ENCODE assay signal across 8 cellular contexts in the genomic region with DNA sequence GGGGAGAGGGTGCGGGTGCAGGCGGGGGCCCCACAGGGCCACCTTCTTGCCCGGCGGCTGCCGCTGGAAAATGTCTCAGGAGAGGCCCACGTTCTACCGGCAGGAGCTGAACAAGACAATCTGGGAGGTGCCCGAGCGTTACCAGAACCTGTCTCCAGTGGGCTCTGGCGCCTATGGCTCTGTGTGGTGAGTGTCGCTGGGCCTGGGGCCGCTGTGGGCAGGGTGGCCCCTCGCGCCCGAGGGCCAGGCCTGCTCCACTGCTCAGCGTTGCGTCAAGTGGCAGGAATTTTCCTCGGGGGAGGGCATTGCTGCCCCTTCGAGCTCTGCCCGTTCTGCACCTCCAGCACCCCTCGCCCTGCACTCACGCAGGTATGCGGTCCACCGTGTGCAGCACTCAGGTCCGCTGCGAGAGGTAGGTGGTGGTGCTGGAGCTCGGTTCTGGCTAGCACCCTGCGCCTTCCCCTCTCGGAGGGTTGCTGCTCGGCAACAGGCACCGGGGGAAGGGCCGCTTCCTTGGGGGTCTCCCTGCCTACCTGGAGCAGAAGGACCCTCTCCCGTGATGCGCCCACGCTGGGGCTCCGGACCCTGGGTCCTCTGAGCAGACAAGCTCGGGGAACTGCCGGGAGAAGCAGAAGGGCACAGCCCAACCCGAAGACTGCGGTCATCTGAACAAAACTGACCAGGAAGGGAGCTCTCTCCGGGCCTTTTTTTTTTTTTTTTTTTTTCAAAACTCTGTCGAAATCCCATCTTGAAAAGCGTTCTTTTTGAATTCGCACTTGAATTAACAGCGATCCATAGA. TPM values are rescaled to one million over a fixed set of nuclear protein-coding genes. Genes with fewer than 3 reads are reported as not detected.
DNase-seq lines count a peak whose midpoint lies in the region; ATAC-seq lines count a peak whose summit lies in the region.

No MANE protein-coding gene starts in this region.

- peaks cover 4% of the 10 kb centered on the region for H3K9me3 Mint-ChIP-seq in activated CD4-positive, alpha-beta T cell treated with anti-CD3 and anti-CD28 coated beads, Interleukin-2, amount 10 ng/mL, durations not matched to agents 24 days and 14 days

- peak overlapping the region; percentile 85 for H4K8ac ChIP-seq in mesenchymal stem cell (ENCODE audit: low read length)

- peak overlapping the region; percentile 97 for H3K9ac ChIP-seq in mesenchymal stem cell (ENCODE audit: low read length)

- H3K27ac Mint-ChIP-seq in activated CD4-positive, alpha-beta T cell treated with anti-CD3 and anti-CD28 coated beads, Interleukin-2, amount 10 ng/mL, durations not matched to agents 24 days and 14 days: peak overlapping the region; percentile 91

- H3K36me3 Mint-ChIP-seq in activated CD4-positive, alpha-beta T cell treated with anti-CD3 and anti-CD28 coated beads, Interleukin-2, amount 10 ng/mL, durations not matched to agents 24 days and 14 days (ENCODE audit: low read depth): peaks cover 15% of the 10 kb centered on the region

- peak overlapping the region; percentile 57 for H2BK15ac ChIP-seq in mesenchymal stem cell (ENCODE audit: low read depth, poor library complexity, severe bottlenecking)

- H2AK5ac ChIP-seq in mesenchymal stem cell (ENCODE audit: low read length, severe bottlenecking): no peak overlapping the region

- H3K18ac ChIP-seq in mesenchymal stem cell (ENCODE audit: low read depth in 1 of 2, low read length in 2 of 2): peak overlapping the region; percentile 91 to 94

- DNase-seq in DMS79 (lab: John Stamatoyannopoulos, UW) (peak; percentile 9), mesenchymal stem cell (peak; percentile 48), SKM-1 (lab: John Stamatoyannopoulos, UW; ENCODE audit: unreplicated experiment) (no peak)
- no peak for DNase-seq in Jurkat, Clone E6-1 (ENCODE audit: low read depth, low spot score)
- DNase-seq in activated CD4-positive, alpha-beta T cell treated with anti-CD3 and anti-CD28 coated beads, Interleukin-2, amount 10 ng/mL, durations not matched to agents 24 days and 14 days: peak; percentile 77
- peak; percentile 23 for DNase-seq in effector CD8-positive, alpha-beta T cell (lab: John Stamatoyannopoulos, UW)
- DNase-seq in stimulated activated CD8-positive, alpha-beta memory T cell treated with anti-CD3 and anti-CD28 coated beads, Interleukin-12 subunit alpha, Interleukin-12 subunit beta, amount 100 ng/mL, for 4 hours (ENCODE audit: low read depth): peak; percentile 22

- WGBS in mesenchymal stem cell: under 1% methylated on average over 36 of the region's 45 CpGs

- no peaks in the 10 kb centered on the region for H3K9me3 ChIP-seq in mesenchymal stem cell (ENCODE audit: control insufficient read depth, low read length)

- peak overlapping the region in 1 of 2 experiments; percentile 98 for H3K23ac ChIP-seq in mesenchymal stem cell (ENCODE audit: low read length in 2 of 2)

- peak overlapping the region in 1 of 2 experiments; percentile 70 for H2BK12ac ChIP-seq in mesenchymal stem cell (ENCODE audit: low read length in 2 of 2)

- peaks cover 5% of the 10 kb centered on the region for H3K4me1 ChIP-seq in mesenchymal stem cell (ENCODE audit: control insufficient read depth, insufficient read depth, low read depth, low read length)

- H4K91ac ChIP-seq in mesenchymal stem cell (ENCODE audit: low read length): peak overlapping the region; percentile 95

- peak overlapping the region; percentile 33 for H2AFZ ChIP-seq in mesenchymal stem cell (ENCODE audit: low read depth, low read length)

- peak overlapping the region; percentile 75 for H3K27ac ChIP-seq in mesenchymal stem cell (ENCODE audit: low read length, poor library complexity, severe bottlenecking)

- ATAC-seq in GM21576 (IDR thresholded peaks at IDR 0.05; ENCODE audit: unreplicated experiment): peak; percentile 26

- H3K4me2 ChIP-seq in mesenchymal stem cell (ENCODE audit: low read length, poor library complexity, severe bottlenecking): peak overlapping the region; percentile 81

- H2BK5ac ChIP-seq in mesenchymal stem cell (ENCODE audit: low read depth, low read length, poor library complexity, severe bottlenecking): peak overlapping the region; percentile 77

- H3K4me3 ChIP-seq in Jurkat, Clone E6-1 (ENCODE audit: low read length): peak overlapping the region; percentile 98
- H3K4me3 ChIP-seq in mesenchymal stem cell (ENCODE audit: insufficient read depth in 1 of 2, low read depth in 1 of 2, low read length in 2 of 2): peak overlapping the region; percentile 91 to 99

- H3K36me3 ChIP-seq in mesenchymal stem cell (ENCODE audit: control insufficient read depth in 1 of 2, insufficient read depth in 2 of 2, low read depth in 1 of 2, low read length in 2 of 2): no peaks in the 10 kb centered on the region

- H3K27me3 Mint-ChIP-seq in activated CD4-positive, alpha-beta T cell treated with anti-CD3 and anti-CD28 coated beads, Interleukin-2, amount 10 ng/mL, durations not matched to agents 24 days and 14 days: peaks cover 23% of the 10 kb centered on the region

- intact Hi-C loops in activated CD4-positive, alpha-beta T cell treated with anti-CD3 and anti-CD28 coated beads, Interleukin-2, amount 10 ng/mL, durations not matched to agents 24 days and 14 days (cut with micrococcal nuclease): loop anchor here (5.0 kb wide), 1 partner anchor 334 kb away; no protein-coding TSS in a partner anchor

- H3K4me3 Mint-ChIP-seq in activated CD4-positive, alpha-beta T cell treated with anti-CD3 and anti-CD28 coated beads, Interleukin-2, amount 10 ng/mL, durations not matched to agents 24 days and 14 days: peak overlapping the region; percentile 89

- peaks cover 40% of the 10 kb centered on the region for H3K4me1 Mint-ChIP-seq in activated CD4-positive, alpha-beta T cell treated with anti-CD3 and anti-CD28 coated beads, Interleukin-2, amount 10 ng/mL, durations not matched to agents 24 days and 14 days

- H3K79me1 ChIP-seq in mesenchymal stem cell (replicated peaks; ENCODE audit: low read length, poor library complexity, severe bottlenecking): no peaks in the 10 kb centered on the region

- H3K14ac ChIP-seq in mesenchymal stem cell (ENCODE audit: low read length in 2 of 2): peak overlapping the region; percentile 43 to 97

- peak overlapping the region; percentile 92 to 97 for H3K4ac ChIP-seq in mesenchymal stem cell (ENCODE audit: low read depth in 1 of 2, low read length in 2 of 2)

- no peaks in the 10 kb centered on the region for H3K27me3 ChIP-seq in mesenchymal stem cell (ENCODE audit: control insufficient read depth in 1 of 2, insufficient read depth in 1 of 2, low read length in 2 of 2)

- H2BK120ac ChIP-seq in mesenchymal stem cell (ENCODE audit: low read depth, low read length): peak overlapping the region; percentile 21

RNA-seq across cellular contexts. Expression of a gene that starts 0.7 kb away (rescaled TPM):
- polyA plus RNA-seq in Jurkat, Clone E6-1 (2012; ENCODE audit: insufficient read depth, insufficient read length): 81.2 TPM
- total RNA-seq in activated CD4-positive, alpha-beta T cell treated with anti-CD3 and anti-CD28 coated beads, Interleukin-2, amount 10 ng/mL, durations not matched to agents 24 days and 14 days: 40.9 and 42.5 TPM in 2 replicates
- polyA plus RNA-seq in mesenchymal stem cell (2013, experiment 1 of 2): 22.9 TPM
- polyA plus RNA-seq in mesenchymal stem cell (2013, experiment 2 of 2): 23.1 TPM

RNA-seq across cellular contexts. Expression of a gene that starts 3.8 kb away (rescaled TPM):
- not detected for polyA plus RNA-seq in Jurkat, Clone E6-1 (2012; ENCODE audit: insufficient read depth, insufficient read length)
- total RNA-seq in activated CD4-positive, alpha-beta T cell treated with anti-CD3 and anti-CD28 coated beads, Interleukin-2, amount 10 ng/mL, durations not matched to agents 24 days and 14 days: not detected in 2 replicates
- not detected for polyA plus RNA-seq in mesenchymal stem cell (2013, experiment 1 of 2)
- not detected for polyA plus RNA-seq in mesenchymal stem cell (2013, experiment 2 of 2)

Comparison
In these comparisons a context has a peak if more than half of its experiments do, and no peak if none do; other contexts are left out.
1. DNase-seq: peak in DMS79 (single experiment), activated CD4-positive, alpha-beta T cell treated with anti-CD3 and anti-CD28 coated beads, Interleukin-2, amount 10 ng/mL, durations not matched to agents 24 days and 14 days (single experiment), effector CD8-positive, alpha-beta T cell (single experiment), mesenchymal stem cell (single experiment) and stimulated activated CD8-positive, alpha-beta memory T cell treated with anti-CD3 and anti-CD28 coated beads, Interleukin-12 subunit alpha, Interleukin-12 subunit beta, amount 100 ng/mL, for 4 hours (single experiment); none in Jurkat, Clone E6-1 (single experiment) and SKM-1 (single experiment).